7 cellular contexts compared by ENCODE assay signal in the genomic region with DNA sequence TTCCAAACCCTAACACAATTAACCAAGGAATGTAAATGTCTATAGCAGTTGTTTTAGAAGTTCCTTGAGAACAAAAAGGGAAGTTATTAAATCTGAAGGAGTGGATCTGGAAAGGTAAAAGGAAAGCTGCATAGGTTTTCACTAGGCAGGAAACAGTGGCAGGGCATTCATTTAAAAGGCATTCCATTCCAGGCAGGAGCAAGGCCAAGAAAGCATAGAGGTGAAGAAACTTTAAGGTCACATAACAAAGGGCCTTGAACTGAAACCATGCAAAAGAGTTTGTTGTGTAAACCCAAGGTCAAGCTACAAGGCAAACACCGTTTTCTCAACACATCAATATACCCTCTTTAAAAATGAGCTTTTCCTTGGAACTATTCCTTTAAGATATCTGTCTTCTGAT. TPM values are rescaled to one million over a fixed set of nuclear protein-coding genes. Genes with fewer than 3 reads are reported as not detected.
DNase-seq lines count a peak whose midpoint lies in the region; ATAC-seq and TF ChIP-seq lines count a peak whose summit lies in the region.

No MANE protein-coding gene starts in this region.

- peaks cover 19% of the 10 kb centered on the region for H3K4me1 ChIP-seq in hepatocyte (ENCODE audit: insufficient read depth)

- peaks cover 25% of the 10 kb centered on the region for H3K79me2 ChIP-seq in hepatocyte

- H3K4me3 ChIP-seq in HFF-Myc (replicated peaks; ENCODE audit: low read depth, low read length) = peak overlapping the region; percentile 75
- peak overlapping the region; percentile 43 for H3K4me3 ChIP-seq in hepatocyte
- H3K4me3 ChIP-seq in skeletal muscle cell (ENCODE audit: low read depth, low read length) = peak overlapping the region; percentile 93

- peak overlapping the region; percentile 81 for H3K4me2 ChIP-seq in hepatocyte

- CTCF ChIA-PET in activated CD8-positive, alpha-beta T cell treated with anti-CD3 and anti-CD28 coated beads, Interleukin-2, amount 10 ng/mL, durations not matched to agents 7 days and 5 days (lab: Charles Lee) = interaction anchor here (0.6 to 1.4 kb wide), 4 partner anchors 14 to 247 kb away, joined by 3 to 6 read pairs (median 4); no protein-coding TSS in a partner anchor

- no peaks in the 10 kb centered on the region for H3K9me3 ChIP-seq in hepatocyte (ENCODE audit: low read depth)

- no peaks in the 10 kb centered on the region for H3K27me3 ChIP-seq in hepatocyte

- no peak for TF ChIP-seq CTCF in HFF-Myc (IDR thresholded peaks at IDR 0.05; ENCODE audit: low read depth, low read length, missing control alignments)
- no peak for TF ChIP-seq CTCF in hepatocyte (IDR thresholded peaks at IDR 0.05; ENCODE audit: poor library complexity)

- peaks cover 16% of the 10 kb centered on the region for H3K36me3 Mint-ChIP-seq in activated CD8-positive, alpha-beta T cell treated with anti-CD3 and anti-CD28 coated beads, Interleukin-2, amount 10 ng/mL, durations not matched to agents 7 days and 5 days (ENCODE audit: low read depth)

- peak overlapping the region; percentile 76 for H2AFZ ChIP-seq in hepatocyte

- H3K36me3 ChIP-seq in hepatocyte (replicated peaks; ENCODE audit: insufficient read depth, low read depth) = no peaks in the 10 kb centered on the region

- 58% methylated on average over 1 of the region's 1 CpG for WGBS in hepatocyte (ENCODE audit: low lambda C conversion rate, missing lambda C conversion rate)

- no peaks in the 10 kb centered on the region for H3K9me2 ChIP-seq in hepatocyte (replicated peaks; ENCODE audit: insufficient read depth)

- peak overlapping the region; percentile 95 for H3K27ac Mint-ChIP-seq in activated CD8-positive, alpha-beta T cell treated with anti-CD3 and anti-CD28 coated beads, Interleukin-2, amount 10 ng/mL, durations not matched to agents 7 days and 5 days

- H3K9me3 Mint-ChIP-seq in activated CD8-positive, alpha-beta T cell treated with anti-CD3 and anti-CD28 coated beads, Interleukin-2, amount 10 ng/mL, durations not matched to agents 7 days and 5 days (ENCODE audit: insufficient read depth) = no peaks in the 10 kb centered on the region

- peaks cover 36% of the 10 kb centered on the region for H3K4me1 Mint-ChIP-seq in activated CD8-positive, alpha-beta T cell treated with anti-CD3 and anti-CD28 coated beads, Interleukin-2, amount 10 ng/mL, durations not matched to agents 7 days and 5 days (ENCODE audit: low read depth)

- peak overlapping the region; percentile 94 for H3K4me3 Mint-ChIP-seq in activated CD8-positive, alpha-beta T cell treated with anti-CD3 and anti-CD28 coated beads, Interleukin-2, amount 10 ng/mL, durations not matched to agents 7 days and 5 days

- DNase-seq in HFF-Myc (ENCODE audit: extremely low read depth, low read depth) = no peak
- no peak for DNase-seq in activated CD8-positive, alpha-beta T cell treated with anti-CD3 and anti-CD28 coated beads, Interleukin-2, amount 10 ng/mL, durations not matched to agents 7 days and 5 days
- no peak for DNase-seq in hepatocyte (ENCODE audit: low spot score)
- no peak for DNase-seq in skeletal muscle cell (ENCODE audit: low read depth)
- no peak for DNase-seq in SKM-1 treated with dmso at 0.1 percent for 144 hours (lab: John Stamatoyannopoulos, UW; ENCODE audit: unreplicated experiment)

- peak overlapping the region; percentile 94 for H3K27ac ChIP-seq in hepatocyte

- POLR2A ChIA-PET in activated CD8-positive, alpha-beta T cell treated with anti-CD3 and anti-CD28 coated beads, Interleukin-2, amount 10 ng/mL, durations not matched to agents 7 days and 5 days (lab: Charles Lee) = interaction anchor here (0.8 kb wide), 2 partner anchors 10 to 107 kb away, joined by 3 read pairs; no protein-coding TSS in a partner anchor

- no peak for ATAC-seq in activated CD8-positive, alpha-beta T cell treated with anti-CD3 and anti-CD28 coated beads, Interleukin-2, amount 10 ng/mL, durations not matched to agents 7 days and 5 days
- no peak for ATAC-seq in GM18502 (IDR thresholded peaks at IDR 0.05; ENCODE audit: poor library complexity, unreplicated experiment)
- no peak for ATAC-seq in GM21529 (IDR thresholded peaks at IDR 0.05; ENCODE audit: unreplicated experiment)

- H3K27me3 Mint-ChIP-seq in activated CD8-positive, alpha-beta T cell treated with anti-CD3 and anti-CD28 coated beads, Interleukin-2, amount 10 ng/mL, durations not matched to agents 7 days and 5 days (ENCODE audit: low read depth) = no peaks in the 10 kb centered on the region

- no peaks in the 10 kb centered on the region for H4K20me1 ChIP-seq in hepatocyte (ENCODE audit: insufficient read depth, poor library complexity, severe bottlenecking)

RNA-seq across cellular contexts. Expression of a gene that starts 0.8 kb away (rescaled TPM):
- 10 to 100 TPM; 25.9 to 26.8 TPM for total RNA-seq in activated CD8-positive, alpha-beta T cell treated with anti-CD3 and anti-CD28 coated beads, Interleukin-2, amount 10 ng/mL, durations not matched to agents 7 days and 5 days
- 7.3 and 7.9 TPM in 2 replicates for total RNA-seq in hepatocyte
- 4.7 and 7.4 TPM in 2 replicates for polyA plus RNA-seq in hepatocyte

Comparison
In these comparisons a context has a peak if more than half of its experiments do, and no peak if none do; other contexts are left out.
1. H3K4me3 ChIP-seq: peak in every context shown above with its lines; median percentile 93 in skeletal muscle cell; 75 in HFF-Myc; 43 in hepatocyte.